27 cellular contexts compared by ENCODE assay signal in genomic region chr1:24224086-24224485, GRCh38. TPM values are rescaled to one million over a fixed set of nuclear protein-coding genes. Genes with fewer than 3 reads are reported as not detected.
"Had no signal": no experiment of that assay in that cellular context is flagged by ENCODE, and none has a peak within 500 bp of the region (broad histone marks: within the 10 kb centered on the region; RNA-seq: fewer than 3 reads in every experiment).

No MANE protein-coding gene starts in this region.

- H3K27ac ChIP-seq: neural progenitor cell, ovary, parathyroid adenoma, psoas muscle, skin epidermis, thoracic aorta, thyroid gland, tibial nerve, upper lobe of left lung, vagina had no signal

- ATAC-seq: naive thymus-derived CD4-positive, alpha-beta T cell; natural killer cell; psoas muscle; right cardiac atrium; sciatic nerve; stimulated activated memory B cell treated with anti-CD40 and anti-IgM and Interleukin-4, amounts not matched to agents 10 μg/mL and 1 μg/mL and 100 μg/mL, for 72 hours; stimulated activated naive CD8-positive, alpha-beta T cell treated with anti-CD3 and anti-CD28 coated beads, Interleukin-15, amount 100 ng/mL, for 72 hours; stimulated activated naive CD8-positive, alpha-beta T cell treated with anti-CD3 and anti-CD28 coated beads, Interleukin-15, Interleukin-2, amounts not matched to agents 100 U/mL and 50 U/mL, for 24 hours had no signal

- DNase-seq: naive thymus-derived CD4-positive, alpha-beta T cell; natural killer cell; occipital lobe; ovary; psoas muscle; right cardiac atrium; stimulated activated CD4-positive, alpha-beta T cell treated with anti-CD3 and anti-CD28 coated beads, Interleukin-15, amount 100 ng/mL, for 24 hours; stimulated activated CD4-positive, alpha-beta T cell treated with anti-CD3 and anti-CD28 coated beads, Interleukin-2, amount 100 ng/mL, for 24 hours; stimulated activated CD4-positive, alpha-beta T cell treated with anti-CD3 and anti-CD28 coated beads, Interleukin-2, amount 100 ng/mL, for 48 hours; stimulated activated CD4-positive, alpha-beta T cell treated with anti-CD3 and anti-CD28 coated beads, Interleukin-4, amount 100 ng/mL, for 24 hours; stimulated activated naive CD4-positive, alpha-beta T cell; stimulated activated naive CD8-positive, alpha-beta T cell treated with anti-CD3 and anti-CD28 coated beads, Interleukin-15, amount 100 ng/mL, for 72 hours; stimulated activated naive CD8-positive, alpha-beta T cell treated with anti-CD3 and anti-CD28 coated beads, Interleukin-15, Interleukin-2, amounts not matched to agents 100 U/mL and 50 U/mL, for 24 hours; substantia nigra; thyroid gland; trophoblast cell; upper lobe of left lung had no signal

- H3K79me2 ChIP-seq: parathyroid adenoma had no signal

- H3K4me1 ChIP-seq: neural progenitor cell, parathyroid adenoma, psoas muscle, tibial nerve, upper lobe of left lung, vagina had no signal

- H3K9ac ChIP-seq: neural progenitor cell, parathyroid adenoma had no signal

- H3K27me3 ChIP-seq: neural progenitor cell, ovary, thyroid gland, tibial nerve, upper lobe of left lung, vagina had no signal

- H2AFZ ChIP-seq: neural progenitor cell, parathyroid adenoma had no signal

- FAIRE-seq: urothelium cell line had no signal

- H3K36me3 ChIP-seq: neural progenitor cell, ovary, thoracic aorta, thyroid gland, tibial nerve, upper lobe of left lung, vagina had no signal

- H3K9me3 ChIP-seq: ovary, psoas muscle, thoracic aorta, thyroid gland, tibial nerve, upper lobe of left lung, vagina had no signal

- H3K4me2 ChIP-seq: neural progenitor cell had no signal

- H3K4me3 ChIP-seq: neural progenitor cell, ovary, psoas muscle, skin epidermis, thoracic aorta, thyroid gland, tibial nerve, upper lobe of left lung, vagina had no signal

RNA-seq across cellular contexts. Expression of gene IFNLR1, which starts 37.0 kb away (rescaled TPM):
- total RNA-seq: osteoblast had no signal
